In genomic region chr3:146827836-146828235, GRCh38 we compare ENCODE assay signal across 6 cellular contexts.
"Had no signal": no experiment of that assay in that cellular context is flagged by ENCODE, and none has a peak within 500 bp of the region (broad histone marks: within the 10 kb centered on the region; RNA-seq: fewer than 3 reads in every experiment).

No MANE protein-coding gene starts in this region.

- H3K4me3 Mint-ChIP-seq: GM23338, H9 had no signal

- H3K4me2 ChIP-seq: GM23338 had no signal

- ATAC-seq: GM23338, K562 had no signal

- H3K4me3 ChIP-seq: GM23338, K562 had no signal

- H3K27ac Mint-ChIP-seq: GM23338, H9 had no signal

- H3K4me1 Mint-ChIP-seq: GM23338, H9 had no signal

- H3K9me3 Mint-ChIP-seq: GM23338, H9 had no signal

- DNase-seq: H9, HCEC 1CT, IMR-90, KG1 had no signal
